In genomic region chr3:61928020-61928419, GRCh38 we compare ENCODE assay signal across 14 cellular contexts.
DNase-seq lines count a peak whose midpoint lies in the region; ATAC-seq lines count a peak whose summit lies in the region.
"Had no signal": no experiment of that assay in that cellular context is flagged by ENCODE, and none has a peak within 500 bp of the region (broad histone marks: within the 10 kb centered on the region; RNA-seq: fewer than 3 reads in every experiment).

No MANE protein-coding gene starts in this region.

- H3K4me3 Mint-ChIP-seq in activated CD8-positive, alpha-beta T cell treated with anti-CD3 and anti-CD28 coated beads, Interleukin-2, amount 10 ng/mL, durations not matched to agents 7 days and 5 days = no peak overlapping the region
- H3K4me3 Mint-ChIP-seq: activated B cell treated with CpG ODN at 0.5 μM for 24 hours; activated naive CD8-positive, alpha-beta T cell treated with anti-CD3 and anti-CD28 coated beads, Interleukin-2, amount 50 U/mL, for 24 hours had no signal

- H3K27ac ChIP-seq in caudate nucleus (ENCODE audit: low read depth, low read length) = peak overlapping the region; percentile 68
- H3K27ac ChIP-seq: C4-2B, neutrophil had no signal

- POLR2A ChIA-PET in activated CD8-positive, alpha-beta T cell treated with anti-CD3 and anti-CD28 coated beads, Interleukin-2, amount 10 ng/mL, durations not matched to agents 7 days and 5 days (lab: Charles Lee) = no interaction called here

- CTCF ChIA-PET in activated CD8-positive, alpha-beta T cell treated with anti-CD3 and anti-CD28 coated beads, Interleukin-2, amount 10 ng/mL, durations not matched to agents 7 days and 5 days (lab: Charles Lee) = interaction anchor here (2.3 kb wide), 1 partner anchor 8 kb away, joined by 8 read pairs; no protein-coding TSS in a partner anchor

- H3K4me1 Mint-ChIP-seq in activated CD8-positive, alpha-beta T cell treated with anti-CD3 and anti-CD28 coated beads, Interleukin-2, amount 10 ng/mL, durations not matched to agents 7 days and 5 days (ENCODE audit: low read depth) = no peaks in the 10 kb centered on the region
- H3K4me1 Mint-ChIP-seq: activated B cell treated with CpG ODN at 0.5 μM for 24 hours; activated naive CD8-positive, alpha-beta T cell treated with anti-CD3 and anti-CD28 coated beads, Interleukin-2, amount 50 U/mL, for 24 hours had no signal

- H3K27me3 Mint-ChIP-seq in activated CD8-positive, alpha-beta T cell treated with anti-CD3 and anti-CD28 coated beads, Interleukin-2, amount 10 ng/mL, durations not matched to agents 7 days and 5 days (ENCODE audit: low read depth) = no peaks in the 10 kb centered on the region
- H3K27me3 Mint-ChIP-seq: activated B cell treated with CpG ODN at 0.5 μM for 24 hours had no signal

- no peak overlapping the region for H3K27ac Mint-ChIP-seq in activated CD8-positive, alpha-beta T cell treated with anti-CD3 and anti-CD28 coated beads, Interleukin-2, amount 10 ng/mL, durations not matched to agents 7 days and 5 days
- H3K27ac Mint-ChIP-seq: activated B cell treated with CpG ODN at 0.5 μM for 24 hours; activated naive CD8-positive, alpha-beta T cell treated with anti-CD3 and anti-CD28 coated beads, Interleukin-2, amount 50 U/mL, for 24 hours had no signal

- peak; percentile 9 for DNase-seq in GM03348 (ENCODE audit: low spot score)
- no peak for DNase-seq in caudate nucleus (lab: John Stamatoyannopoulos, UW)
- peak; percentile 37 for DNase-seq in iris pigment epithelial cell (ENCODE audit: low read depth)
- peak; percentile 39 for DNase-seq in stromal cell of bone marrow (ENCODE audit: low read depth)
- DNase-seq in SIG-M5 (lab: John Stamatoyannopoulos, UW) = no peak
- no peak for DNase-seq in activated CD8-positive, alpha-beta T cell treated with anti-CD3 and anti-CD28 coated beads, Interleukin-2, amount 10 ng/mL, durations not matched to agents 7 days and 5 days
- DNase-seq in NCI-H146 treated with DMSO at 0.1 percent for 48 hours (lab: John Stamatoyannopoulos, UW; ENCODE audit: unreplicated experiment) = no peak
- DNase-seq: activated B cell treated with CpG ODN at 0.5 μM for 24 hours; activated naive CD8-positive, alpha-beta T cell treated with anti-CD3 and anti-CD28 coated beads, Interleukin-2, amount 50 U/mL, for 24 hours; effector memory CD4-positive, alpha-beta T cell; MV-4-11 had no signal

- no peaks in the 10 kb centered on the region for H3K9me3 Mint-ChIP-seq in activated CD8-positive, alpha-beta T cell treated with anti-CD3 and anti-CD28 coated beads, Interleukin-2, amount 10 ng/mL, durations not matched to agents 7 days and 5 days (ENCODE audit: insufficient read depth)
- H3K9me3 Mint-ChIP-seq: activated B cell treated with CpG ODN at 0.5 μM for 24 hours; activated naive CD8-positive, alpha-beta T cell treated with anti-CD3 and anti-CD28 coated beads, Interleukin-2, amount 50 U/mL, for 24 hours had no signal

- no peak for ATAC-seq in activated CD8-positive, alpha-beta T cell treated with anti-CD3 and anti-CD28 coated beads, Interleukin-2, amount 10 ng/mL, durations not matched to agents 7 days and 5 days
- ATAC-seq in GM19023 (IDR thresholded peaks at IDR 0.05; ENCODE audit: unreplicated experiment) = no peak
- ATAC-seq: activated naive CD8-positive, alpha-beta T cell treated with anti-CD3 and anti-CD28 coated beads, Interleukin-2, amount 50 U/mL, for 24 hours had no signal

- H3K36me3 Mint-ChIP-seq in activated CD8-positive, alpha-beta T cell treated with anti-CD3 and anti-CD28 coated beads, Interleukin-2, amount 10 ng/mL, durations not matched to agents 7 days and 5 days (ENCODE audit: low read depth) = no peaks in the 10 kb centered on the region

Comparison
In these comparisons a context has a peak if more than half of its experiments do, and no peak if none do; other contexts are left out.
1. DNase-seq: peak in GM03348 (single experiment), iris pigment epithelial cell (single experiment) and stromal cell of bone marrow (single experiment); none in caudate nucleus (0 of 61), SIG-M5 (single experiment), activated CD8-positive, alpha-beta T cell treated with anti-CD3 and anti-CD28 coated beads, Interleukin-2, amount 10 ng/mL, durations not matched to agents 7 days and 5 days (single experiment) and NCI-H146 treated with DMSO at 0.1 percent for 48 hours (single experiment).